13 cellular contexts compared by ENCODE assay signal in the genomic region with DNA sequence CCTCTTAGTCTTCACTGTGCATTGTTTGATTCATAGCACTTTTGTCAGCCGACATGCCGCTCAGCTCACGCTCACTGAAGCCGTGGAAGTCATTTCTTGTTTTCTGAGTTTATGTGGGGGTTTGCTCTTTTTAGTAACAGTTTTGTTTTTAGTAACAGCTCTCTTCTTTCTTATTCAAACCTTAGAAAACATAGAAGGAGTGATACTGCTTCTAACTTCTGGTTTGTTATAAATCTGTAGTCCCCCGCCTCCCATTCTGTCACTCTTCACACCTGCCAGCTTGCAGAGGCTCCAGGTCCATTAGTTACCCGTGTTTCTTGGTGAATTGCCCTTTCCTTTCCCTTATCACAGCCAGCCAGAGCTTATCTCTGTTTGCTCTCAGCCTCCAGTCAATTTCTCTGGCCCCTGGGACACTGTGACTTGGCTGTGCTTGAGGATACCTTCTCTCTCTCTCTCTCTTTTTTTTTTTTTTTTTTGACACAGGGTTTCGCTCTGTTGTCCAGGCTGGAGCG. TPM values are rescaled to one million over a fixed set of nuclear protein-coding genes. Genes with fewer than 3 reads are reported as not detected.
DNase-seq lines count a peak whose midpoint lies in the region; ATAC-seq and TF ChIP-seq lines count a peak whose summit lies in the region.
"Had no signal": no experiment of that assay in that cellular context is flagged by ENCODE, and none has a peak within 500 bp of the region (broad histone marks: within the 10 kb centered on the region; RNA-seq: fewer than 3 reads in every experiment).

No MANE protein-coding gene starts in this region.

- H3K4me3 Mint-ChIP-seq in activated T-cell treated with anti-CD3 and anti-CD28 coated beads, Interleukin-2, amount 50 U/mL, for 72 hours, result peak overlapping the region; percentile 45 to 81
- H3K4me3 Mint-ChIP-seq: CD4-positive, CD25-positive, alpha-beta regulatory T cell; mesothelial cell of epicardium had no signal

- ATAC-seq in GM21737 (IDR thresholded peaks at IDR 0.05; ENCODE audit: unreplicated experiment) (peak; percentile 64), gastroesophageal sphincter (no peak)
- peak; percentile 84 to 86 for ATAC-seq in activated T-cell treated with anti-CD3 and anti-CD28 coated beads, Interleukin-2, amount 50 U/mL, for 72 hours (replicated peaks in 1 of 2)

- peaks cover 5% of the 10 kb centered on the region for H3K27me3 Mint-ChIP-seq in activated T-cell treated with anti-CD3 and anti-CD28 coated beads, Interleukin-2, amount 50 U/mL, for 72 hours (ENCODE audit: low read depth)

- peaks cover 1 to 9% of the 10 kb centered on the region in 2 donors for H3K36me3 Mint-ChIP-seq in activated T-cell treated with anti-CD3 and anti-CD28 coated beads, Interleukin-2, amount 50 U/mL, for 72 hours (ENCODE audit: insufficient read depth in 2 of 2)
- H3K36me3 Mint-ChIP-seq: CD4-positive, CD25-positive, alpha-beta regulatory T cell; mesothelial cell of epicardium had no signal

- 83 to 84% methylated on average over 6 to 7 of the region's 8 CpGs for WGBS in gastroesophageal sphincter (ENCODE audit: low coverage in 1 of 2), 2 donors

- no peaks in the 10 kb centered on the region for H3K9me3 ChIP-seq in gastroesophageal sphincter
- H3K9me3 ChIP-seq: tibial artery had no signal

- no peak for TF ChIP-seq POLR2A in gastroesophageal sphincter (IDR thresholded peaks at IDR 0.05)

- peak overlapping the region; percentile 87 for H3K27ac Mint-ChIP-seq in activated T-cell treated with anti-CD3 and anti-CD28 coated beads, Interleukin-2, amount 50 U/mL, for 72 hours
- H3K27ac Mint-ChIP-seq: CD4-positive, CD25-positive, alpha-beta regulatory T cell; mesothelial cell of epicardium had no signal

- H3K27ac ChIP-seq in gastroesophageal sphincter, result no peak overlapping the region
- H3K27ac ChIP-seq: tibial artery had no signal

- peaks cover 33% of the 10 kb centered on the region for H3K4me1 Mint-ChIP-seq in activated T-cell treated with anti-CD3 and anti-CD28 coated beads, Interleukin-2, amount 50 U/mL, for 72 hours (ENCODE audit: low read depth)
- H3K4me1 Mint-ChIP-seq: mesothelial cell of epicardium had no signal

- no peaks in the 10 kb centered on the region for H3K27me3 ChIP-seq in gastroesophageal sphincter
- H3K27me3 ChIP-seq: tibial artery had no signal

- H3K4me1 ChIP-seq in gastroesophageal sphincter, result peaks cover 0 to 14% (median 0%) of the 10 kb centered on the region in 3 donors

- no peak overlapping the region for H3K4me3 ChIP-seq in gastroesophageal sphincter
- H3K4me3 ChIP-seq: tibial artery had no signal

- peak; percentile 33 for DNase-seq in stimulated activated naive CD4-positive, alpha-beta T cell treated with Interleukin-2 at 50 U/mL for 16 hours (lab: John Stamatoyannopoulos, UW)
- DNase-seq in stimulated activated naive CD4-positive, alpha-beta T cell (lab: John Stamatoyannopoulos, UW), result no peak
- DNase-seq in activated T-cell treated with anti-CD3 and anti-CD28 coated beads, Interleukin-2, amount 50 U/mL, for 72 hours, result peak; percentile 58 to 66
- DNase-seq in DMS 273 treated with DMSO at 0.1 percent for 48 hours (lab: John Stamatoyannopoulos, UW), result no peak
- no peak for DNase-seq in NCI-H1436 (lab: John Stamatoyannopoulos, UW)
- DNase-seq in NCI-H2171 treated with DMSO at 0.1 percent for 48 hours (lab: John Stamatoyannopoulos, UW), result no peak
- DNase-seq: NCI-H187 treated with DMSO at 0.1 percent for 48 hours, SIG-M5, tibial artery had no signal

- TF ChIP-seq EP300 in gastroesophageal sphincter (IDR thresholded peaks at IDR 0.05), result no peak

- no peaks in the 10 kb centered on the region for H3K36me3 ChIP-seq in gastroesophageal sphincter
- H3K36me3 ChIP-seq: tibial artery had no signal

- TF ChIP-seq CTCF in gastroesophageal sphincter (IDR thresholded peaks at IDR 0.05), result no peak

- no peaks in the 10 kb centered on the region for H3K9me3 Mint-ChIP-seq in activated T-cell treated with anti-CD3 and anti-CD28 coated beads, Interleukin-2, amount 50 U/mL, for 72 hours
- H3K9me3 Mint-ChIP-seq: CD4-positive, CD25-positive, alpha-beta regulatory T cell; mesothelial cell of epicardium had no signal

RNA-seq across cellular contexts. Expression of a gene that starts 50.5 kb away (rescaled TPM):
- 1 to 10 TPM; 3.8 to 5.5 TPM for total RNA-seq in activated T-cell treated with anti-CD3 and anti-CD28 coated beads, Interleukin-2, amount 50 U/mL, for 72 hours
- 1 to 10 TPM; 4.2 to 9.5 (median 6.2) TPM for total RNA-seq in gastroesophageal sphincter

RNA-seq across cellular contexts. Expression of a gene that starts 50.7 kb away (rescaled TPM):
- total RNA-seq in activated T-cell treated with anti-CD3 and anti-CD28 coated beads, Interleukin-2, amount 50 U/mL, for 72 hours, result 10 to 100 TPM; 72.0 to 75.8 TPM
- total RNA-seq in gastroesophageal sphincter, result 10 to 100 TPM; 17.6 to 25.2 (median 20.4) TPM

Comparison
In these comparisons a context has a peak if more than half of its experiments do, and no peak if none do; other contexts are left out.
1. DNase-seq: peak in stimulated activated naive CD4-positive, alpha-beta T cell treated with Interleukin-2 at 50 U/mL for 16 hours (single experiment) and activated T-cell treated with anti-CD3 and anti-CD28 coated beads, Interleukin-2, amount 50 U/mL, for 72 hours (2 of 2); none in stimulated activated naive CD4-positive, alpha-beta T cell (0 of 6), DMS 273 treated with DMSO at 0.1 percent for 48 hours (single experiment), NCI-H1436 (single experiment) and NCI-H2171 treated with DMSO at 0.1 percent for 48 hours (single experiment).